10 cellular contexts compared by ENCODE assay signal in genomic region chr9:129146441-129146933, GRCh38. TPM values are rescaled to one million over a fixed set of nuclear protein-coding genes. Genes with fewer than 3 reads are reported as not detected.
DNase-seq lines count a peak whose midpoint lies in the region; ATAC-seq and TF ChIP-seq lines count a peak whose summit lies in the region.
"Had no signal": no experiment of that assay in that cellular context is flagged by ENCODE, and none has a peak within 500 bp of the region (broad histone marks: within the 10 kb centered on the region; RNA-seq: fewer than 3 reads in every experiment).

No MANE protein-coding gene starts in this region.

- H3K23ac ChIP-seq in mesendoderm (ENCODE audit: low read length) = no peak overlapping the region

- no peak for TF ChIP-seq CTCF in endothelial cell (IDR thresholded peaks at IDR 0.05; ENCODE audit: unreplicated experiment)
- no peak for TF ChIP-seq CTCF in suprapubic skin (IDR thresholded peaks at IDR 0.05)

- H3K4me2 ChIP-seq in Karpas-422 (ENCODE audit: low read depth, low read length, poor library complexity, severe bottlenecking) (no peak overlapping the region), mesendoderm (ENCODE audit: low read length) (no peak overlapping the region)

- no peak overlapping the region for H4K5ac ChIP-seq in mesendoderm (ENCODE audit: low read length)

- CTCF ChIA-PET in activated CD4-positive, alpha-beta T cell treated with anti-CD3 and anti-CD28 coated beads for 36 hours (lab: Charles Lee) = interaction anchor here (0.7 to 1.3 kb wide), 5 partner anchors 15 to 32 kb away, joined by 3 to 8 read pairs (median 3); partner anchors contain the start of gene IER5L

- H3K27me3 Mint-ChIP-seq in endothelial cell (ENCODE audit: unreplicated experiment) = peaks cover 9% of the 10 kb centered on the region
- H3K27me3 Mint-ChIP-seq in activated CD4-positive, alpha-beta T cell treated with anti-CD3 and anti-CD28 coated beads for 36 hours = no peaks in the 10 kb centered on the region
- H3K27me3 Mint-ChIP-seq: activated naive CD4-positive, alpha-beta T cell treated with anti-CD3 and anti-CD28 coated beads, Interleukin-2, amount 50 U/mL, for 24 hours had no signal

- H3K4me3 ChIP-seq in Karpas-422 (ENCODE audit: low read length) (no peak overlapping the region), mesendoderm (ENCODE audit: low read length) (no peak overlapping the region), suprapubic skin (no peak overlapping the region)

- H3K27me3 ChIP-seq in Karpas-422 (ENCODE audit: low read length) (no peaks in the 10 kb centered on the region), mesendoderm (ENCODE audit: insufficient read depth, low read length, poor library complexity) (no peaks in the 10 kb centered on the region), suprapubic skin (no peaks in the 10 kb centered on the region)

- no peak for TF ChIP-seq POLR2A in suprapubic skin (IDR thresholded peaks at IDR 0.05)

- H3K36me3 ChIP-seq in Karpas-422 (ENCODE audit: insufficient read depth, low read length) (peaks cover 7% of the 10 kb centered on the region; the same call in 1 of the 2 replicates), mesendoderm (ENCODE audit: control insufficient read depth, insufficient read depth, low read length) (peaks cover 8% of the 10 kb centered on the region), suprapubic skin (peaks cover 33% of the 10 kb centered on the region)

- no peaks in the 10 kb centered on the region for H4K20me1 ChIP-seq in Karpas-422 (ENCODE audit: insufficient read depth, low read depth, low read length)

- H3K9me3 ChIP-seq in Karpas-422 (ENCODE audit: low read length) (no peaks in the 10 kb centered on the region), suprapubic skin (no peaks in the 10 kb centered on the region)

- no peaks in the 10 kb centered on the region for H3K9me3 Mint-ChIP-seq in endothelial cell (ENCODE audit: unreplicated experiment)
- no peaks in the 10 kb centered on the region for H3K9me3 Mint-ChIP-seq in activated CD4-positive, alpha-beta T cell treated with anti-CD3 and anti-CD28 coated beads for 36 hours (ENCODE audit: low read depth)
- H3K9me3 Mint-ChIP-seq: activated naive CD4-positive, alpha-beta T cell treated with anti-CD3 and anti-CD28 coated beads, Interleukin-2, amount 50 U/mL, for 24 hours had no signal

- POLR2A ChIA-PET in activated CD4-positive, alpha-beta T cell treated with anti-CD3 and anti-CD28 coated beads for 36 hours (lab: Charles Lee) = interaction anchor here (0.7 kb wide), 1 partner anchor 32 kb away, joined by 3 read pairs; no protein-coding TSS in a partner anchor

- H4K8ac ChIP-seq in mesendoderm (ENCODE audit: low read depth, low read length) = no peak overlapping the region

- peak overlapping the region; percentile 18 for H3K27ac Mint-ChIP-seq in endothelial cell (ENCODE audit: unreplicated experiment)
- H3K27ac Mint-ChIP-seq in activated CD4-positive, alpha-beta T cell treated with anti-CD3 and anti-CD28 coated beads for 36 hours = no peak overlapping the region

- H3K36me3 Mint-ChIP-seq in endothelial cell (ENCODE audit: low read depth, unreplicated experiment) = peaks cover 19% of the 10 kb centered on the region
- peaks cover 19% of the 10 kb centered on the region for H3K36me3 Mint-ChIP-seq in activated CD4-positive, alpha-beta T cell treated with anti-CD3 and anti-CD28 coated beads for 36 hours (ENCODE audit: low read depth)
- H3K36me3 Mint-ChIP-seq: activated naive CD4-positive, alpha-beta T cell treated with anti-CD3 and anti-CD28 coated beads, Interleukin-2, amount 50 U/mL, for 24 hours had no signal

- no peaks in the 10 kb centered on the region; the same call in 1 of the 2 replicates for H3K79me2 ChIP-seq in Karpas-422 (ENCODE audit: low read length)
- peaks cover 4% of the 10 kb centered on the region for H3K79me2 ChIP-seq in mesendoderm (ENCODE audit: control insufficient read depth, insufficient read depth, low read length)

- intact Hi-C loops in activated CD4-positive, alpha-beta T cell treated with anti-CD3 and anti-CD28 coated beads for 36 hours (cut with DNase I, micrococcal nuclease) = no loop called here

- ATAC-seq in HG03097 (IDR thresholded peaks at IDR 0.05; ENCODE audit: low FRiP score, unreplicated experiment) (no peak), GM21381 (IDR thresholded peaks at IDR 0.05; ENCODE audit: unreplicated experiment) (no peak)
- ATAC-seq in activated CD4-positive, alpha-beta T cell treated with anti-CD3 and anti-CD28 coated beads for 36 hours = no peak

- H2AK5ac ChIP-seq in mesendoderm (ENCODE audit: low read length) = no peak overlapping the region

- H3K9ac ChIP-seq in Karpas-422 (ENCODE audit: low read length) (peak overlapping the region; percentile 27; the same call in 1 of the 2 replicates), mesendoderm (ENCODE audit: low read length) (peak overlapping the region; percentile 17)

- H3K9me2 ChIP-seq in Karpas-422 (replicated peaks; ENCODE audit: insufficient read depth, low read length) = no peaks in the 10 kb centered on the region

- H3K4me1 Mint-ChIP-seq in endothelial cell (ENCODE audit: unreplicated experiment) = peaks cover 29% of the 10 kb centered on the region
- H3K4me1 Mint-ChIP-seq in activated CD4-positive, alpha-beta T cell treated with anti-CD3 and anti-CD28 coated beads for 36 hours = peaks cover 17% of the 10 kb centered on the region

- peak overlapping the region; percentile 83 for H3K56ac ChIP-seq in mesendoderm (ENCODE audit: low read length)

- H2BK120ac ChIP-seq in mesendoderm (ENCODE audit: low read depth, low read length) = no peak overlapping the region

- no peak overlapping the region for H2BK15ac ChIP-seq in mesendoderm (replicated peaks; ENCODE audit: low read depth)

- no peak overlapping the region for H2BK5ac ChIP-seq in mesendoderm (ENCODE audit: low read length)

- peaks cover 11% of the 10 kb centered on the region for H3K79me1 ChIP-seq in mesendoderm (ENCODE audit: low read length)

- H3K27ac ChIP-seq in Karpas-422 (ENCODE audit: low read length) = no peak overlapping the region
- H3K27ac ChIP-seq in mesendoderm (ENCODE audit: low read depth, low read length) = peak overlapping the region; percentile 61
- peak overlapping the region; percentile 86 for H3K27ac ChIP-seq in suprapubic skin

- H3K4me1 ChIP-seq in Karpas-422 (ENCODE audit: low read length) (peaks cover 27% of the 10 kb centered on the region), mesendoderm (ENCODE audit: control insufficient read depth, low read depth, low read length) (peaks cover 9% of the 10 kb centered on the region), suprapubic skin (peaks cover 67% of the 10 kb centered on the region)

- no peak overlapping the region for H2AFZ ChIP-seq in Karpas-422 (ENCODE audit: low read length)

- DNase-seq in Karpas-422 = no peak
- DNase-seq in endothelial cell (ENCODE audit: low spot score) = no peak
- DNase-seq in mesendoderm = peak; percentile 44
- DNase-seq in suprapubic skin (ENCODE audit: low spot score in 2 of 2) = no peak
- no peak for DNase-seq in activated CD4-positive, alpha-beta T cell treated with anti-CD3 and anti-CD28 coated beads for 36 hours
- DNase-seq in NAMALWA (ENCODE audit: low spot score) = no peak
- DNase-seq: T-helper 1 cell had no signal

- H3K18ac ChIP-seq in mesendoderm (ENCODE audit: low read length) = peak overlapping the region; percentile 15

- no peak for TF ChIP-seq EP300 in suprapubic skin (IDR thresholded peaks at IDR 0.05)

- WGBS in mesendoderm (ENCODE audit: extremely low coverage, insufficient coverage, low lambda C conversion rate) = no CpG with 5 or more reads among the region's 8 CpGs
- WGBS in suprapubic skin = 69% methylated on average over 4 of the region's 8 CpGs

- H3K4me3 Mint-ChIP-seq in endothelial cell (ENCODE audit: unreplicated experiment) = no peak overlapping the region
- no peak overlapping the region for H3K4me3 Mint-ChIP-seq in activated CD4-positive, alpha-beta T cell treated with anti-CD3 and anti-CD28 coated beads for 36 hours
- H3K4me3 Mint-ChIP-seq: activated naive CD4-positive, alpha-beta T cell treated with anti-CD3 and anti-CD28 coated beads, Interleukin-2, amount 50 U/mL, for 24 hours had no signal

- H3K4ac ChIP-seq in mesendoderm (ENCODE audit: low read depth, low read length) = peak overlapping the region; percentile 56

RNA-seq across cellular contexts. Expression of gene IER5L, which starts 31.6 kb away (rescaled TPM):
- 0.48 and 2.3 TPM in 2 replicates for total RNA-seq in Karpas-422 (2014; rRNA removed; shearing (Covaris generic); ENCODE audit: low replicate concordance)
- total RNA-seq in endothelial cell (ENCODE audit: unreplicated experiment) = 5.2 TPM
- polyA plus RNA-seq in mesendoderm (2013, experiment 1 of 2) = 0.93 TPM
- 0.76 TPM for polyA plus RNA-seq in mesendoderm (2013, experiment 2 of 2)
- 1 to 10 TPM; 4.3 to 8.2 (median 6.2) TPM for total RNA-seq in suprapubic skin
- total RNA-seq in activated CD4-positive, alpha-beta T cell treated with anti-CD3 and anti-CD28 coated beads for 36 hours = 1 to 10 TPM; 2.6 to 2.8 TPM

RNA-seq across cellular contexts. Expression of gene PTPA, which starts 35.3 kb away (rescaled TPM):
- 62.7 and 98.6 TPM in 2 replicates for total RNA-seq in Karpas-422 (2014; rRNA removed; shearing (Covaris generic); ENCODE audit: low replicate concordance)
- total RNA-seq in endothelial cell (ENCODE audit: unreplicated experiment) = 120 TPM
- 73.6 TPM for polyA plus RNA-seq in mesendoderm (2013, experiment 1 of 2)
- 72.5 TPM for polyA plus RNA-seq in mesendoderm (2013, experiment 2 of 2)
- 100 to 1,000 TPM in 1 of 4 donors, 10 to 100 TPM in 3; 59.1 to 108 (median 83.8) TPM for total RNA-seq in suprapubic skin
- total RNA-seq in activated CD4-positive, alpha-beta T cell treated with anti-CD3 and anti-CD28 coated beads for 36 hours = 10 to 100 TPM; 71.9 to 88.0 TPM

RNA-seq across cellular contexts. Expression of gene CRAT, which starts 35.9 kb away (rescaled TPM):
- total RNA-seq in Karpas-422 (2014; rRNA removed; shearing (Covaris generic); ENCODE audit: low replicate concordance) = not detected in 2 replicates
- total RNA-seq in endothelial cell (ENCODE audit: unreplicated experiment) (42.9 TPM), suprapubic skin (100 to 1,000 TPM in 1 of 4 donors, 10 to 100 TPM in 3; 27.4 to 156 (median 42.8) TPM)
- polyA plus RNA-seq in mesendoderm (2013, experiment 1 of 2) = 1.8 TPM
- polyA plus RNA-seq in mesendoderm (2013, experiment 2 of 2) = 1.5 TPM
- total RNA-seq in activated CD4-positive, alpha-beta T cell treated with anti-CD3 and anti-CD28 coated beads for 36 hours = 10 to 100 TPM; 13.2 to 18.9 TPM

Comparison
In these comparisons a context has a peak if more than half of its experiments do, and no peak if none do; other contexts are left out.
1. RNA of gene CRAT, which starts 35.9 kb away (total RNA-seq): 27.4 to 156 TPM in suprapubic skin, 42.9 TPM in endothelial cell (single experiment) and 13.2 to 18.9 TPM in activated CD4-positive, alpha-beta T cell treated with anti-CD3 and anti-CD28 coated beads for 36 hours; not detected in Karpas-422; every median in the first group is over 10 times any median in the second.